1 cellular context compared by ENCODE assay signal in genomic region chr12:110344657-110345056, GRCh38.
TF ChIP-seq lines count a peak whose summit lies in the region.

No MANE protein-coding gene starts in this region.

TF ChIP-seq in HepG2, 621 proteins besides CTCF, POLR2A, EP300 and RAD21 (continues in another document):
- TF ChIP-seq ZNF383 (CRISPR knock-in tag; IDR thresholded peaks at IDR 0.05; ENCODE audit: borderline replicate concordance) (no peak), NR1H2 (CRISPR knock-in tag; IDR thresholded peaks at IDR 0.05; ENCODE audit: borderline replicate concordance, low read depth) (no peak), ELK4 (CRISPR knock-in tag; IDR thresholded peaks at IDR 0.05; ENCODE audit: borderline replicate concordance) (no peak), ZNF576 (CRISPR knock-in tag; IDR thresholded peaks at IDR 0.05) (no peak), ZNF101 (CRISPR knock-in tag; IDR thresholded peaks at IDR 0.05; ENCODE audit: borderline replicate concordance, low read depth) (no peak), ZSCAN5A (CRISPR knock-in tag; IDR thresholded peaks at IDR 0.05; ENCODE audit: borderline replicate concordance) (no peak), XRCC5 (optimal IDR thresholded peaks at IDR 0.05; ENCODE audit: low read length) (no peak), ZNF792 (CRISPR knock-in tag; IDR thresholded peaks at IDR 0.05) (no peak), ZZZ3 (CRISPR knock-in tag; IDR thresholded peaks at IDR 0.05; ENCODE audit: borderline replicate concordance) (no peak), SP5 (CRISPR knock-in tag; IDR thresholded peaks at IDR 0.05; ENCODE audit: borderline replicate concordance, low read depth) (no peak), BORCS8-MEF2B (CRISPR knock-in tag; IDR thresholded peaks at IDR 0.05) (no peak), ZNF34 (CRISPR knock-in tag; IDR thresholded peaks at IDR 0.05; ENCODE audit: borderline replicate concordance) (no peak), HMG20B (CRISPR knock-in tag; conservative IDR thresholded peaks at IDR 0.05) (no peak), SRSF4 (IDR thresholded peaks at IDR 0.05; ENCODE audit: low read depth, low read length, poor library complexity, severe bottlenecking) (no peak), TSC22D2 (CRISPR knock-in tag; IDR thresholded peaks at IDR 0.05; ENCODE audit: borderline replicate concordance) (no peak), NCOA1 (CRISPR knock-in tag; IDR thresholded peaks at IDR 0.05) (no peak), ZNF264 (CRISPR knock-in tag; IDR thresholded peaks at IDR 0.05) (no peak), ETV5 (CRISPR knock-in tag; IDR thresholded peaks at IDR 0.05; ENCODE audit: borderline replicate concordance) (no peak), NRL (CRISPR knock-in tag; IDR thresholded peaks at IDR 0.05; ENCODE audit: borderline replicate concordance) (peak; percentile 37; the same call in 1 of the 2 replicates), CREB3 (CRISPR knock-in tag; IDR thresholded peaks at IDR 0.05) (no peak), HNRNPUL1 (IDR thresholded peaks at IDR 0.05; ENCODE audit: low read depth, low read length) (no peak), ZNF564 (CRISPR knock-in tag; IDR thresholded peaks at IDR 0.05) (no peak), ZNF337 (CRISPR knock-in tag; IDR thresholded peaks at IDR 0.05; ENCODE audit: borderline replicate concordance, low read depth) (no peak), HNRNPH1 (optimal IDR thresholded peaks at IDR 0.05; ENCODE audit: low read depth, low read length) (no peak), ZNF350 (CRISPR knock-in tag; IDR thresholded peaks at IDR 0.05; ENCODE audit: borderline replicate concordance, low read depth) (0 out of 2 replicates have a peak, but pooled peaks have one; percentile 14), ZBTB21 (CRISPR knock-in tag; IDR thresholded peaks at IDR 0.05) (no peak), ZNF589 (CRISPR knock-in tag; conservative IDR thresholded peaks at IDR 0.05) (no peak), CEBPB (IDR thresholded peaks at IDR 0.05; ENCODE audit: borderline replicate concordance, low read depth, low read length) (no peak), U2AF1 (optimal IDR thresholded peaks at IDR 0.05; ENCODE audit: low read depth, low read length) (no peak), MEF2D (CRISPR knock-in tag; IDR thresholded peaks at IDR 0.05) (no peak), MTF1 (CRISPR knock-in tag; IDR thresholded peaks at IDR 0.05) (no peak), POLR2AphosphoS5 (IDR thresholded peaks at IDR 0.05; ENCODE audit: low read depth, low read length) (no peak), KAT2B (IDR thresholded peaks at IDR 0.05; ENCODE audit: borderline replicate concordance, low read depth, low read length) (no peak), GMEB2 (CRISPR knock-in tag; IDR thresholded peaks at IDR 0.05; ENCODE audit: low read depth) (no peak), HNRNPLL (IDR thresholded peaks at IDR 0.05; ENCODE audit: low read depth, low read length, poor library complexity, severe bottlenecking) (no peak), ZNF572 (CRISPR knock-in tag; IDR thresholded peaks at IDR 0.05) (no peak), ZBTB38 (CRISPR knock-in tag; IDR thresholded peaks at IDR 0.05) (0 out of 2 replicates have a peak, but pooled peaks have one; percentile 8), ZNF607 (CRISPR knock-in tag; IDR thresholded peaks at IDR 0.05; ENCODE audit: borderline replicate concordance) (no peak), ZBTB7B (CRISPR knock-in tag; IDR thresholded peaks at IDR 0.05) (no peak), CHD2 (IDR thresholded peaks at IDR 0.05; ENCODE audit: low read depth, low read length) (no peak), ZNF430 (CRISPR knock-in tag; IDR thresholded peaks at IDR 0.05) (0 out of 2 replicates have a peak, but pooled peaks have one; percentile 30), SIX1 (CRISPR knock-in tag; IDR thresholded peaks at IDR 0.05; ENCODE audit: borderline replicate concordance) (no peak), SIX4 (CRISPR knock-in tag; IDR thresholded peaks at IDR 0.05) (no peak), FOXJ3 (CRISPR knock-in tag; IDR thresholded peaks at IDR 0.05; ENCODE audit: borderline replicate concordance) (no peak), FOXK2 (IDR thresholded peaks at IDR 0.05) (no peak), IRF1 (CRISPR knock-in tag; IDR thresholded peaks at IDR 0.05; ENCODE audit: low read depth) (no peak), GLMP (CRISPR knock-in tag; IDR thresholded peaks at IDR 0.05; ENCODE audit: borderline replicate concordance) (no peak), KAT7 (CRISPR knock-in tag; IDR thresholded peaks at IDR 0.05; ENCODE audit: borderline replicate concordance) (no peak), CC2D1A (CRISPR knock-in tag; IDR thresholded peaks at IDR 0.05) (no peak), RFXAP (CRISPR knock-in tag; IDR thresholded peaks at IDR 0.05; ENCODE audit: borderline replicate concordance) (no peak)
- TF ChIP-seq, protein P1, sequence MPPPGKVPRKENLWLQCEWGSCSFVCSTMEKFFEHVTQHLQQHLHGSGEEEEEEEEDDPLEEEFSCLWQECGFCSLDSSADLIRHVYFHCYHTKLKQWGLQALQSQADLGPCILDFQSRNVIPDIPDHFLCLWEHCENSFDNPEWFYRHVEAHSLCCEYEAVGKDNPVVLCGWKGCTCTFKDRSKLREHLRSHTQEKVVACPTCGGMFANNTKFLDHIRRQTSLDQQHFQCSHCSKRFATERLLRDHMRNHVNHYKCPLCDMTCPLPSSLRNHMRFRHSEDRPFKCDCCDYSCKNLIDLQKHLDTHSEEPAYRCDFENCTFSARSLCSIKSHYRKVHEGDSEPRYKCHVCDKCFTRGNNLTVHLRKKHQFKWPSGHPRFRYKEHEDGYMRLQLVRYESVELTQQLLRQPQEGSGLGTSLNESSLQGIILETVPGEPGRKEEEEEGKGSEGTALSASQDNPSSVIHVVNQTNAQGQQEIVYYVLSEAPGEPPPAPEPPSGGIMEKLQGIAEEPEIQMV (CRISPR knock-in tag; IDR thresholded peaks at IDR 0.05; ENCODE audit: low read depth), result no peak
- TF ChIP-seq, protein P2, sequence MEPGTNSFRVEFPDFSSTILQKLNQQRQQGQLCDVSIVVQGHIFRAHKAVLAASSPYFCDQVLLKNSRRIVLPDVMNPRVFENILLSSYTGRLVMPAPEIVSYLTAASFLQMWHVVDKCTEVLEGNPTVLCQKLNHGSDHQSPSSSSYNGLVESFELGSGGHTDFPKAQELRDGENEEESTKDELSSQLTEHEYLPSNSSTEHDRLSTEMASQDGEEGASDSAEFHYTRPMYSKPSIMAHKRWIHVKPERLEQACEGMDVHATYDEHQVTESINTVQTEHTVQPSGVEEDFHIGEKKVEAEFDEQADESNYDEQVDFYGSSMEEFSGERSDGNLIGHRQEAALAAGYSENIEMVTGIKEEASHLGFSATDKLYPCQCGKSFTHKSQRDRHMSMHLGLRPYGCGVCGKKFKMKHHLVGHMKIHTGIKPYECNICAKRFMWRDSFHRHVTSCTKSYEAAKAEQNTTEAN (CRISPR knock-in tag; conservative IDR thresholded peaks at IDR 0.05), result no peak
- TF ChIP-seq, protein P3, sequence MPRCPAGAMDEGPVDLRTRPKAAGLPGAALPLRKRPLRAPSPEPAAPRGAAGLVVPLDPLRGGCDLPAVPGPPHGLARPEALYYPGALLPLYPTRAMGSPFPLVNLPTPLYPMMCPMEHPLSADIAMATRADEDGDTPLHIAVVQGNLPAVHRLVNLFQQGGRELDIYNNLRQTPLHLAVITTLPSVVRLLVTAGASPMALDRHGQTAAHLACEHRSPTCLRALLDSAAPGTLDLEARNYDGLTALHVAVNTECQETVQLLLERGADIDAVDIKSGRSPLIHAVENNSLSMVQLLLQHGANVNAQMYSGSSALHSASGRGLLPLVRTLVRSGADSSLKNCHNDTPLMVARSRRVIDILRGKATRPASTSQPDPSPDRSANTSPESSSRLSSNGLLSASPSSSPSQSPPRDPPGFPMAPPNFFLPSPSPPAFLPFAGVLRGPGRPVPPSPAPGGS (CRISPR knock-in tag; IDR thresholded peaks at IDR 0.05), result 0 out of 2 replicates have a peak, but pooled peaks have one; percentile 36
- TF ChIP-seq, protein P4, sequence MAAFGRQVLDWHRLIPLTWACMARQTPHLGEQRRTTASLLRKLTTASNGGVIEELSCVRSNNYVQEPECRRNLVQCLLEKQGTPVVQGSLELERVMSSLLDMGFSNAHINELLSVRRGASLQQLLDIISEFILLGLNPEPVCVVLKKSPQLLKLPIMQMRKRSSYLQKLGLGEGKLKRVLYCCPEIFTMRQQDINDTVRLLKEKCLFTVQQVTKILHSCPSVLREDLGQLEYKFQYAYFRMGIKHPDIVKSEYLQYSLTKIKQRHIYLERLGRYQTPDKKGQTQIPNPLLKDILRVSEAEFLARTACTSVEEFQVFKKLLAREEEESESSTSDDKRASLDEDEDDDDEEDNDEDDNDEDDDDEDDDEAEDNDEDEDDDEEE (CRISPR knock-in tag; IDR thresholded peaks at IDR 0.05), result no peak
- TF ChIP-seq, protein P5, sequence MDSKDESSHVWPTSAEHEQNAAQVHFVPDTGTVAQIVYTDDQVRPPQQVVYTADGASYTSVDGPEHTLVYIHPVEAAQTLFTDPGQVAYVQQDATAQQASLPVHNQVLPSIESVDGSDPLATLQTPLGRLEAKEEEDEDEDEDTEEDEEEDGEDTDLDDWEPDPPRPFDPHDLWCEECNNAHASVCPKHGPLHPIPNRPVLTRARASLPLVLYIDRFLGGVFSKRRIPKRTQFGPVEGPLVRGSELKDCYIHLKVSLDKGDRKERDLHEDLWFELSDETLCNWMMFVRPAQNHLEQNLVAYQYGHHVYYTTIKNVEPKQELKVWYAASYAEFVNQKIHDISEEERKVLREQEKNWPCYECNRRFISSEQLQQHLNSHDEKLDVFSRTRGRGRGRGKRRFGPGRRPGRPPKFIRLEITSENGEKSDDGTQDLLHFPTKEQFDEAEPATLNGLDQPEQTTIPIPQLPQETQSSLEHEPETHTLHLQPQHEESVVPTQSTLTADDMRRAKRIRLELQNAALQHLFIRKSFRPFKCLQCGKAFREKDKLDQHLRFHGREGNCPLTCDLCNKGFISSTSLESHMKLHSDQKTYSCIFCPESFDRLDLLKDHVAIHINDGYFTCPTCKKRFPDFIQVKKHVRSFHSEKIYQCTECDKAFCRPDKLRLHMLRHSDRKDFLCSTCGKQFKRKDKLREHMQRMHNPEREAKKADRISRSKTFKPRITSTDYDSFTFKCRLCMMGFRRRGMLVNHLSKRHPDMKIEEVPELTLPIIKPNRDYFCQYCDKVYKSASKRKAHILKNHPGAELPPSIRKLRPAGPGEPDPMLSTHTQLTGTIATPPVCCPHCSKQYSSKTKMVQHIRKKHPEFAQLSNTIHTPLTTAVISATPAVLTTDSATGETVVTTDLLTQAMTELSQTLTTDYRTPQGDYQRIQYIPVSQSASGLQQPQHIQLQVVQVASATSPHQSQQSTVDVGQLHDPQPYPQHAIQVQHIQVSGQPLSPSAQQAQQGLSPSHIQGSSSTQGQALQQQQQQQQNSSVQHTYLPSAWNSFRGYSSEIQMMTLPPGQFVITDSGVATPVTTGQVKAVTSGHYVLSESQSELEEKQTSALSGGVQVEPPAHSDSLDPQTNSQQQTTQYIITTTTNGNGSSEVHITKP (CRISPR knock-in tag; IDR thresholded peaks at IDR 0.05; ENCODE audit: low read depth), result no peak
